28 cellular contexts compared by ENCODE assay signal in the genomic region with DNA sequence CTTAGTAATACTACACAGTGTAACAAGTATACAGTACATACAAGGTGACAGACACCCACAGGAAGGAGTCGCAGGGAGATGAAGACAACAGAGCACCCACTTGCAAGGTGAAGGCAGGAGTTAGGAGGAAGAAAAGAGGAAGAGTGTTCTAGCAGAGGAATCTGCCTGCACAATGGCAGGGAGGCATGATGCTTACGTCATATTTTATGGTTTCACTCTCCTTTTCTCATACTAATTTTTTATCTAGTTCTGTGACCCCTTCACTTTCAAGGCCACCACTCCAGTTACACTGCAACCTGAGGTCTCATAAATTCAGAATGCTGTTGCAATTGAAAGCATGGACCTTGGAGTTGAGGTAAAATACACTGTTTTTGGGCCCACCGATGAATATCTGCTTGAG.
"Had no signal": no experiment of that assay in that cellular context is flagged by ENCODE, and none has a peak within 500 bp of the region (broad histone marks: within the 10 kb centered on the region; RNA-seq: fewer than 3 reads in every experiment).

No MANE protein-coding gene starts in this region.

- H3K27ac ChIP-seq: neural progenitor cell, ovary, parathyroid adenoma, psoas muscle, skin epidermis, spleen, suprapubic skin, testis, tibial artery, transverse colon, upper lobe of right lung, uterus had no signal

- H3K36me3 ChIP-seq: neural progenitor cell, ovary, spleen, suprapubic skin, tibial artery, transverse colon, upper lobe of right lung, uterus had no signal

- H3K4me2 ChIP-seq: neural progenitor cell, smooth muscle cell had no signal

- H3K9ac ChIP-seq: neural progenitor cell, parathyroid adenoma had no signal

- H3K79me2 ChIP-seq: parathyroid adenoma had no signal

- H3K4me3 ChIP-seq: neural progenitor cell, ovary, psoas muscle, skin epidermis, smooth muscle cell, spleen, suprapubic skin, testis, tibial artery, transverse colon, upper lobe of right lung, uterus had no signal

- ATAC-seq: natural killer cell; psoas muscle; right cardiac atrium; sciatic nerve; stimulated activated memory B cell treated with anti-CD40 and anti-IgM and Interleukin-4, amounts not matched to agents 10 μg/mL and 1 μg/mL and 100 μg/mL, for 72 hours; stimulated activated naive CD8-positive, alpha-beta T cell treated with anti-CD3 and anti-CD28 coated beads, Interleukin-15, amount 100 ng/mL, for 72 hours; stimulated activated naive CD8-positive, alpha-beta T cell treated with anti-CD3 and anti-CD28 coated beads, Interleukin-15, Interleukin-2, amounts not matched to agents 100 U/mL and 50 U/mL, for 24 hours; upper lobe of right lung had no signal

- H3K9me3 ChIP-seq: ovary, psoas muscle, spleen, suprapubic skin, testis, tibial artery, transverse colon, upper lobe of right lung, uterus had no signal

- H3K4me1 ChIP-seq: neural progenitor cell, parathyroid adenoma, psoas muscle, spleen, suprapubic skin, testis, tibial artery, transverse colon, upper lobe of right lung, uterus had no signal

- H3K27me3 ChIP-seq: neural progenitor cell, ovary, spleen, suprapubic skin, testis, tibial artery, transverse colon, upper lobe of right lung, uterus had no signal

- H2AFZ ChIP-seq: neural progenitor cell, parathyroid adenoma had no signal

- DNase-seq: natural killer cell; occipital lobe; ovary; posterior cingulate gyrus; psoas muscle; right cardiac atrium; spleen; stimulated activated CD4-positive, alpha-beta T cell treated with anti-CD3 and anti-CD28 coated beads, Interleukin-12 subunit alpha, Interleukin-12 subunit beta, amount 100 ng/mL, for 4 hours; stimulated activated CD4-positive, alpha-beta T cell treated with anti-CD3 and anti-CD28 coated beads, Interleukin-1b, Interleukin-23, amount 100 ng/mL, for 48 hours; stimulated activated CD4-positive, alpha-beta T cell treated with anti-CD3 and anti-CD28 coated beads, Interleukin-4, amount 100 ng/mL, for 1 hour; stimulated activated CD4-positive, alpha-beta T cell treated with anti-CD3 and anti-CD28 coated beads, Interleukin-4, amount 100 ng/mL, for 4 hours; stimulated activated CD8-positive, alpha-beta memory T cell treated with anti-CD3 and anti-CD28 coated beads, Interleukin-4, amount 100 ng/mL, for 48 hours; stimulated activated naive CD4-positive, alpha-beta T cell; stimulated activated naive CD8-positive, alpha-beta T cell treated with anti-CD3 and anti-CD28 coated beads, Interleukin-15, amount 100 ng/mL, for 72 hours; stimulated activated naive CD8-positive, alpha-beta T cell treated with anti-CD3 and anti-CD28 coated beads, Interleukin-15, Interleukin-2, amounts not matched to agents 100 U/mL and 50 U/mL, for 24 hours; substantia nigra; testis; tibial artery; transverse colon; upper lobe of right lung; uterus had no signal
